Comparison of ENCODE assay signal across 11 cellular contexts in genomic region chr6:156957931-156958547, GRCh38.
DNase-seq lines count a peak whose midpoint lies in the region; ATAC-seq and TF ChIP-seq lines count a peak whose summit lies in the region.
"Had no signal": no experiment of that assay in that cellular context is flagged by ENCODE, and none has a peak within 500 bp of the region (broad histone marks: within the 10 kb centered on the region; RNA-seq: fewer than 3 reads in every experiment).

No MANE protein-coding gene starts in this region.

- intact Hi-C loops in heart right ventricle (cut with DNase I), result loop anchor here in 6 of 10 donors (5.0 to 10.0 kb wide), 5 partner anchors 59 to 396 kb away; no protein-coding TSS in a partner anchor

- ATAC-seq in activated CD8-positive, alpha-beta memory T cell treated with anti-CD3 and anti-CD28 coated beads, Interleukin-2, amount 10 ng/mL, durations not matched to agents 7 days and 5 days, result peak; percentile 75
- ATAC-seq in HG02938 (IDR thresholded peaks at IDR 0.05; ENCODE audit: unreplicated experiment) (peak; percentile 66), heart right ventricle (no peak)
- peak; percentile 73 for ATAC-seq in activated naive CD8-positive, alpha-beta T cell treated with anti-CD3 and anti-CD28 coated beads, Interleukin-2, amount 50 U/mL, for 24 hours
- peak; percentile 96 for ATAC-seq in stimulated activated naive CD8-positive, alpha-beta T cell treated with anti-CD3 and anti-CD28 coated beads, Interleukin-15, amount 100 ng/mL, for 72 hours
- ATAC-seq: right lobe of liver had no signal

- H3K27ac Mint-ChIP-seq in activated CD8-positive, alpha-beta memory T cell treated with anti-CD3 and anti-CD28 coated beads, Interleukin-2, amount 10 ng/mL, durations not matched to agents 7 days and 5 days, result no peak overlapping the region
- peak overlapping the region; percentile 52 for H3K27ac Mint-ChIP-seq in activated naive CD8-positive, alpha-beta T cell treated with anti-CD3 and anti-CD28 coated beads, Interleukin-2, amount 50 U/mL, for 24 hours
- no peak overlapping the region for H3K27ac Mint-ChIP-seq in stimulated activated naive CD8-positive, alpha-beta T cell treated with anti-CD3 and anti-CD28 coated beads, Interleukin-15, amount 100 ng/mL, for 72 hours

- no peaks in the 10 kb centered on the region for H3K36me3 ChIP-seq in heart right ventricle
- H3K36me3 ChIP-seq: right lobe of liver had no signal

- no peaks in the 10 kb centered on the region for H3K27me3 ChIP-seq in heart right ventricle
- H3K27me3 ChIP-seq: right lobe of liver had no signal

- H3K27me3 Mint-ChIP-seq in activated CD8-positive, alpha-beta memory T cell treated with anti-CD3 and anti-CD28 coated beads, Interleukin-2, amount 10 ng/mL, durations not matched to agents 7 days and 5 days, result no peaks in the 10 kb centered on the region
- H3K27me3 Mint-ChIP-seq in activated naive CD8-positive, alpha-beta T cell treated with anti-CD3 and anti-CD28 coated beads, Interleukin-2, amount 50 U/mL, for 24 hours, result no peaks in the 10 kb centered on the region
- H3K27me3 Mint-ChIP-seq in stimulated activated naive CD8-positive, alpha-beta T cell treated with anti-CD3 and anti-CD28 coated beads, Interleukin-15, amount 100 ng/mL, for 72 hours, result no peaks in the 10 kb centered on the region

- no peak overlapping the region for H3K4me3 Mint-ChIP-seq in activated CD8-positive, alpha-beta memory T cell treated with anti-CD3 and anti-CD28 coated beads, Interleukin-2, amount 10 ng/mL, durations not matched to agents 7 days and 5 days
- no peak overlapping the region for H3K4me3 Mint-ChIP-seq in activated naive CD8-positive, alpha-beta T cell treated with anti-CD3 and anti-CD28 coated beads, Interleukin-2, amount 50 U/mL, for 24 hours
- peak overlapping the region; percentile 30 to 54 for H3K4me3 Mint-ChIP-seq in stimulated activated naive CD8-positive, alpha-beta T cell treated with anti-CD3 and anti-CD28 coated beads, Interleukin-15, amount 100 ng/mL, for 72 hours

- no peak for TF ChIP-seq CTCF in heart right ventricle (IDR thresholded peaks at IDR 0.05)

- H3K27ac ChIP-seq in heart right ventricle, result peak overlapping the region in 1 of 10 donors; percentile 34
- H3K27ac ChIP-seq: right lobe of liver, SK-N-MC had no signal

- no peaks in the 10 kb centered on the region for H3K36me3 Mint-ChIP-seq in activated CD8-positive, alpha-beta memory T cell treated with anti-CD3 and anti-CD28 coated beads, Interleukin-2, amount 10 ng/mL, durations not matched to agents 7 days and 5 days
- H3K36me3 Mint-ChIP-seq in activated naive CD8-positive, alpha-beta T cell treated with anti-CD3 and anti-CD28 coated beads, Interleukin-2, amount 50 U/mL, for 24 hours (ENCODE audit: low read depth), result peaks cover 5% of the 10 kb centered on the region

- peaks cover 38% of the 10 kb centered on the region for H3K4me1 Mint-ChIP-seq in activated CD8-positive, alpha-beta memory T cell treated with anti-CD3 and anti-CD28 coated beads, Interleukin-2, amount 10 ng/mL, durations not matched to agents 7 days and 5 days
- H3K4me1 Mint-ChIP-seq in activated naive CD8-positive, alpha-beta T cell treated with anti-CD3 and anti-CD28 coated beads, Interleukin-2, amount 50 U/mL, for 24 hours, result peaks cover 65% of the 10 kb centered on the region
- H3K4me1 Mint-ChIP-seq in stimulated activated naive CD8-positive, alpha-beta T cell treated with anti-CD3 and anti-CD28 coated beads, Interleukin-15, amount 100 ng/mL, for 72 hours, result peaks cover 76% of the 10 kb centered on the region

- H3K4me3 ChIP-seq in heart right ventricle, result no peak overlapping the region
- H3K4me3 ChIP-seq: right lobe of liver, SK-N-MC had no signal

- no peaks in the 10 kb centered on the region for H3K9me3 ChIP-seq in heart right ventricle
- H3K9me3 ChIP-seq: right lobe of liver had no signal

- DNase-seq in activated CD8-positive, alpha-beta memory T cell treated with anti-CD3 and anti-CD28 coated beads, Interleukin-2, amount 10 ng/mL, durations not matched to agents 7 days and 5 days, result no peak
- DNase-seq in activated CD8-positive, alpha-beta memory T cell treated with anti-CD3 and anti-CD28 coated beads for 24 hours, result no peak
- DNase-seq in activated naive CD8-positive, alpha-beta T cell treated with anti-CD3 and anti-CD28 coated beads, Interleukin-2, amount 50 U/mL, for 24 hours, result no peak
- no peak for DNase-seq in stimulated activated naive CD8-positive, alpha-beta T cell treated with anti-CD3 and anti-CD28 coated beads, Interleukin-15, amount 100 ng/mL, for 72 hours
- no peak for DNase-seq in HPDE6-E6E7 (ENCODE audit: extremely low spot score)
- no peak for DNase-seq in heart right ventricle
- no peak for DNase-seq in NCI-H2171 treated with DMSO at 0.1 percent for 48 hours (lab: John Stamatoyannopoulos, UW)
- DNase-seq: glutamatergic neuron, right lobe of liver had no signal

- CTCF ChIA-PET in activated CD8-positive, alpha-beta memory T cell treated with anti-CD3 and anti-CD28 coated beads, Interleukin-2, amount 10 ng/mL, durations not matched to agents 7 days and 5 days (lab: Charles Lee), result no interaction called here

- H3K9me3 Mint-ChIP-seq in activated CD8-positive, alpha-beta memory T cell treated with anti-CD3 and anti-CD28 coated beads, Interleukin-2, amount 10 ng/mL, durations not matched to agents 7 days and 5 days (ENCODE audit: low read depth), result no peaks in the 10 kb centered on the region
- H3K9me3 Mint-ChIP-seq in activated naive CD8-positive, alpha-beta T cell treated with anti-CD3 and anti-CD28 coated beads, Interleukin-2, amount 50 U/mL, for 24 hours, result no peaks in the 10 kb centered on the region
- H3K9me3 Mint-ChIP-seq in stimulated activated naive CD8-positive, alpha-beta T cell treated with anti-CD3 and anti-CD28 coated beads, Interleukin-15, amount 100 ng/mL, for 72 hours, result no peaks in the 10 kb centered on the region

- WGBS in heart right ventricle, 2 donors, result 90% methylated on average over 3 of the region's 3 CpGs

- peaks cover 10 to 56% (median 53%) of the 10 kb centered on the region in 9 donors for H3K4me1 ChIP-seq in heart right ventricle

Comparison
In these comparisons a context has a peak if more than half of its experiments do, and no peak if none do; other contexts are left out.
1. ATAC-seq: peak in activated CD8-positive, alpha-beta memory T cell treated with anti-CD3 and anti-CD28 coated beads, Interleukin-2, amount 10 ng/mL, durations not matched to agents 7 days and 5 days (single experiment), HG02938 (single experiment), activated naive CD8-positive, alpha-beta T cell treated with anti-CD3 and anti-CD28 coated beads, Interleukin-2, amount 50 U/mL, for 24 hours (single experiment) and stimulated activated naive CD8-positive, alpha-beta T cell treated with anti-CD3 and anti-CD28 coated beads, Interleukin-15, amount 100 ng/mL, for 72 hours (single experiment); none in heart right ventricle (0 of 8).
2. H3K4me3 Mint-ChIP-seq: peak in stimulated activated naive CD8-positive, alpha-beta T cell treated with anti-CD3 and anti-CD28 coated beads, Interleukin-15, amount 100 ng/mL, for 72 hours (2 of 2); none in activated CD8-positive, alpha-beta memory T cell treated with anti-CD3 and anti-CD28 coated beads, Interleukin-2, amount 10 ng/mL, durations not matched to agents 7 days and 5 days (single experiment) and activated naive CD8-positive, alpha-beta T cell treated with anti-CD3 and anti-CD28 coated beads, Interleukin-2, amount 50 U/mL, for 24 hours (single experiment).